ENCODE assay signal across 8 cellular contexts in genomic region chr6:36676142-36677058, GRCh38. TPM values are rescaled to one million over a fixed set of nuclear protein-coding genes. Genes with fewer than 3 reads are reported as not detected.
DNase-seq lines count a peak whose midpoint lies in the region; ATAC-seq, FAIRE-seq and TF ChIP-seq lines count a peak whose summit lies in the region.

No MANE protein-coding gene starts in this region.

- peak overlapping the region; percentile 97 for H3K4me3 Mint-ChIP-seq in HFFc6

- peaks cover 18% of the 10 kb centered on the region for H3K27me3 Mint-ChIP-seq in HFFc6 (ENCODE audit: insufficient read depth)

- 36 to 63% methylated on average over 2 to 3 of the region's 4 CpGs for WGBS in mesodermal cell (ENCODE audit: insufficient coverage in 2 of 2), 2 experiments

- H3K9ac ChIP-seq in BLaER1, result peak overlapping the region; percentile 99

- peak overlapping the region; percentile 91 for H3K27ac Mint-ChIP-seq in HFFc6

- FAIRE-seq in urothelium cell line (lab: Jason Lieb, UNC), result no peak

- DNase-seq in HFFc6 (no peak), amniotic epithelial cell (ENCODE audit: low read depth) (peak; percentile 45), NCI-H1092 treated with DMSO at 0.1 percent for 48 hours (lab: John Stamatoyannopoulos, UW) (no peak), urothelium cell line (ENCODE audit: low spot score) (no peak)
- DNase-seq in stimulated activated CD4-positive, alpha-beta T cell treated with anti-CD3 and anti-CD28 coated beads, Interleukin-4, amount 100 ng/mL, for 1 hour, result no peak

- no peak for ATAC-seq in GM18502 (IDR thresholded peaks at IDR 0.05; ENCODE audit: poor library complexity, unreplicated experiment)

- H3K4me1 ChIP-seq in BLaER1 (peaks cover 49% of the 10 kb centered on the region), mesodermal cell (ENCODE audit: control insufficient read depth, insufficient read depth, low read length, poor library complexity, severe bottlenecking) (peaks cover 36% of the 10 kb centered on the region)

- TF ChIP-seq CTCF in HFFc6 (IDR thresholded peaks at IDR 0.05), result no peak

- no peaks in the 10 kb centered on the region for H3K9me3 ChIP-seq in BLaER1
- H3K9me3 ChIP-seq in mesodermal cell (ENCODE audit: control insufficient read depth, low read length), result no peaks in the 10 kb centered on the region

- peak overlapping the region; percentile 99; the same call in 1 of the 2 replicates for H3K4me3 ChIP-seq in BLaER1
- H3K4me3 ChIP-seq in mesodermal cell (ENCODE audit: extremely low read depth, insufficient read depth, low read length, poor library complexity, severe bottlenecking), result peak overlapping the region; percentile 98

- no peaks in the 10 kb centered on the region for H3K36me3 ChIP-seq in BLaER1
- peaks cover 24% of the 10 kb centered on the region for H3K36me3 ChIP-seq in mesodermal cell (ENCODE audit: control insufficient read depth, insufficient read depth, low read length)

- peaks cover 26% of the 10 kb centered on the region for H4K20me1 ChIP-seq in BLaER1

- peak overlapping the region; percentile 91 for H3K4me2 ChIP-seq in BLaER1

- peaks cover 25% of the 10 kb centered on the region for H3K36me3 Mint-ChIP-seq in HFFc6 (ENCODE audit: low read depth)

- H3K4me1 Mint-ChIP-seq in HFFc6 (ENCODE audit: low read depth), result peaks cover 44% of the 10 kb centered on the region

- H3K27ac ChIP-seq in BLaER1 (peak overlapping the region; percentile 96), mesodermal cell (ENCODE audit: low read depth, low read length, severe bottlenecking) (peak overlapping the region; percentile 89)

- H3K27me3 ChIP-seq in BLaER1, result no peaks in the 10 kb centered on the region

- H3K9me3 Mint-ChIP-seq in HFFc6, result peaks cover 10% of the 10 kb centered on the region

RNA-seq across cellular contexts. Expression of gene CDKN1A, which starts 2.1 kb away (rescaled TPM):
- 100 to 1,000 TPM; 496 to 872 (median 617) TPM for total RNA-seq in HFFc6 (2021; fragmentation: NEBNext Ultra II Directional; extraction: Animal tissue kit (Norgen Biotek cat#: 25700))
- polyA plus RNA-seq in mesodermal cell (2013, experiment 1 of 2), result 223 TPM
- 162 TPM for polyA plus RNA-seq in mesodermal cell (2013, experiment 2 of 2)

RNA-seq across cellular contexts. Expression of gene RAB44, which starts 21.2 kb away (rescaled TPM):
- total RNA-seq in HFFc6 (2021; fragmentation: NEBNext Ultra II Directional; extraction: Animal tissue kit (Norgen Biotek cat#: 25700)), result under 1 TPM in 2 of 6 experiments, not detected in 4; 0.26 to 0.45 TPM
- 0.11 TPM for polyA plus RNA-seq in mesodermal cell (2013, experiment 1 of 2)
- 0.15 TPM for polyA plus RNA-seq in mesodermal cell (2013, experiment 2 of 2)
